Comparison of ENCODE assay signal across 16 cellular contexts in genomic region chr7:125246706-125247105, GRCh38.
DNase-seq lines count a peak whose midpoint lies in the region; ATAC-seq and TF ChIP-seq lines count a peak whose summit lies in the region.
"Had no signal": no experiment of that assay in that cellular context is flagged by ENCODE, and none has a peak within 500 bp of the region (broad histone marks: within the 10 kb centered on the region; RNA-seq: fewer than 3 reads in every experiment).

No MANE protein-coding gene starts in this region.

- H3K4me3 Mint-ChIP-seq in H9: no peak overlapping the region
- no peak overlapping the region for H3K4me3 Mint-ChIP-seq in endodermal cell
- H3K4me3 Mint-ChIP-seq: CD4-positive, alpha-beta memory T cell; HFFc6 had no signal

- no peak overlapping the region for H3K4me2 ChIP-seq in H9 (ENCODE audit: insufficient read depth, insufficient read length, low read length)

- H3K36me3 ChIP-seq in endodermal cell (ENCODE audit: control insufficient read depth, insufficient read depth, low read length) (peaks cover 20% of the 10 kb centered on the region), sigmoid colon (no peaks in the 10 kb centered on the region)
- H3K36me3 ChIP-seq: HAP-1 had no signal

- H2BK15ac ChIP-seq in H9 (ENCODE audit: low read depth, low read length): no peak overlapping the region

- H3K4me3 ChIP-seq in endodermal cell (ENCODE audit: low read length) (no peak overlapping the region), sigmoid colon (no peak overlapping the region)
- H3K4me3 ChIP-seq: GM23248, HAP-1 had no signal

- H2AFZ ChIP-seq in H9 (ENCODE audit: low read length): no peak overlapping the region
- H2AFZ ChIP-seq: GM23248 had no signal

- H3T11ph ChIP-seq in H9 (ENCODE audit: low read length): no peak overlapping the region

- H3K79me1 ChIP-seq in H9 (ENCODE audit: insufficient read depth, low read depth, low read length, poor library complexity, severe bottlenecking): no peaks in the 10 kb centered on the region

- no peak overlapping the region for H2BK5ac ChIP-seq in H9 (ENCODE audit: insufficient read length, low read length)

- no peak overlapping the region for H3K18ac ChIP-seq in H9 (ENCODE audit: insufficient read length, low read depth, low read length)

- H4K91ac ChIP-seq in H9 (ENCODE audit: insufficient read length, low read depth, low read length): no peak overlapping the region

- H3K4me1 Mint-ChIP-seq in H9: no peaks in the 10 kb centered on the region
- peaks cover 24% of the 10 kb centered on the region for H3K4me1 Mint-ChIP-seq in endodermal cell
- H3K4me1 Mint-ChIP-seq: CD4-positive, alpha-beta memory T cell had no signal

- H3K36me3 Mint-ChIP-seq in H9 (ENCODE audit: insufficient read depth in 1 of 3, low read depth in 3 of 3) (peaks cover 0 to 29% (median 0%) of the 10 kb centered on the region in 3 experiments; a peak in 2 of 7 replicates), endodermal cell (ENCODE audit: low read depth) (peaks cover 65% of the 10 kb centered on the region)
- H3K36me3 Mint-ChIP-seq: CD4-positive, alpha-beta memory T cell had no signal

- WGBS in H9 (ENCODE audit: extremely low coverage, insufficient read length, low lambda C conversion rate): no CpG with 5 or more reads among the region's 1 CpG
- WGBS in endodermal cell (ENCODE audit: insufficient coverage in 1 of 2, insufficient read length in 1 of 2), 2 experiments: 100% methylated on average over 1 of the region's 1 CpG; no CpG with 5 or more reads in 1 of the 2 experiments
- WGBS in sigmoid colon, 2 donors: 39 to 68% methylated on average over 1 of the region's 1 CpG

- no peak overlapping the region for H4K8ac ChIP-seq in H9 (replicated peaks; ENCODE audit: insufficient read length, low read depth, low read length)

- H3K9me3 Mint-ChIP-seq in H9: no peaks in the 10 kb centered on the region
- peaks cover 7% of the 10 kb centered on the region for H3K9me3 Mint-ChIP-seq in endodermal cell

- H3K23me2 ChIP-seq in H9 (ENCODE audit: insufficient read length, low read depth, low read length, poor library complexity, severe bottlenecking): no peaks in the 10 kb centered on the region

- no peak overlapping the region for H3K4ac ChIP-seq in H9 (ENCODE audit: low read depth, low read length)

- no peak for TF ChIP-seq POLR2A in sigmoid colon (IDR thresholded peaks at IDR 0.05)

- no peaks in the 10 kb centered on the region for H3K9me3 ChIP-seq in H9 (ENCODE audit: control insufficient read depth, low read depth, low read length)
- H3K9me3 ChIP-seq in endodermal cell (ENCODE audit: control insufficient read depth, low read length): peaks cover 22% of the 10 kb centered on the region
- H3K9me3 ChIP-seq in sigmoid colon: no peaks in the 10 kb centered on the region
- H3K9me3 ChIP-seq: HAP-1 had no signal

- no peak overlapping the region for H4K5ac ChIP-seq in H9 (ENCODE audit: insufficient read length, low read depth, low read length)

- no peaks in the 10 kb centered on the region for H4K20me1 ChIP-seq in H9 (ENCODE audit: control insufficient read depth, insufficient read depth, insufficient read length)

- H3K27ac Mint-ChIP-seq in H9 (peak overlapping the region in 2 of 3 experiments; percentile 3 to 57; a peak in 2 of 7 replicates), endodermal cell (peak overlapping the region; percentile 41)
- H3K27ac Mint-ChIP-seq: CD4-positive, alpha-beta memory T cell; HFFc6 had no signal

- no peak for DNase-seq in H9
- DNase-seq in OCI-M1 (lab: John Stamatoyannopoulos, UW): peak; percentile 12
- no peak for DNase-seq in endodermal cell
- no peak for DNase-seq in activated CD4-positive, alpha-beta T cell treated with anti-CD3 and anti-CD28 coated beads, Interleukin-2, amount 50 U/mL, for 1 hour
- no peak for DNase-seq in sigmoid colon
- DNase-seq: C1 segment of cervical spinal cord; Calu3; CD4-positive, alpha-beta memory T cell; COR-L47; DMS53; DMS79 treated with DMSO at 0.1 percent for 48 hours; GF-D8; GM23248; HFFc6 had no signal

- no peak overlapping the region for H2BK12ac ChIP-seq in H9 (ENCODE audit: insufficient read length, low read depth, low read length)

- no peak overlapping the region for H2AK5ac ChIP-seq in H9 (ENCODE audit: insufficient read length, low read length)

- intact Hi-C loops in sigmoid colon (cut with DNase I): no loop called here

- no peak overlapping the region for H3K9ac ChIP-seq in H9 (ENCODE audit: extremely low read depth, insufficient read length, low read length)
- H3K9ac ChIP-seq in endodermal cell (ENCODE audit: extremely low read depth, low read length, poor library complexity, severe bottlenecking): no peak overlapping the region
- H3K9ac ChIP-seq: GM23248 had no signal

- no peak for TF ChIP-seq EP300 in sigmoid colon (IDR thresholded peaks at IDR 0.05)

- ATAC-seq in GM21526 (IDR thresholded peaks at IDR 0.05; ENCODE audit: low FRiP score, unreplicated experiment): no peak

- H2BK20ac ChIP-seq in H9 (ENCODE audit: low read depth, low read length, poor library complexity, severe bottlenecking): no peak overlapping the region

- no peak overlapping the region for H3K23ac ChIP-seq in H9 (ENCODE audit: insufficient read length, low read depth, low read length)

- no peak overlapping the region for H3K27ac ChIP-seq in H9 (ENCODE audit: insufficient read length, low read depth, low read length)
- no peak overlapping the region for H3K27ac ChIP-seq in endodermal cell (ENCODE audit: low read depth, low read length)
- no peak overlapping the region for H3K27ac ChIP-seq in sigmoid colon
- H3K27ac ChIP-seq: GM23248 had no signal

- no peaks in the 10 kb centered on the region for H3K27me3 Mint-ChIP-seq in H9 (ENCODE audit: low read depth)
- no peaks in the 10 kb centered on the region for H3K27me3 Mint-ChIP-seq in endodermal cell (ENCODE audit: insufficient read depth)
- H3K27me3 Mint-ChIP-seq: CD4-positive, alpha-beta memory T cell had no signal

- no peaks in the 10 kb centered on the region for H3K27me3 ChIP-seq in H9 (ENCODE audit: insufficient read depth, low read length)
- H3K27me3 ChIP-seq in endodermal cell (ENCODE audit: control insufficient read depth, insufficient read depth, low read length, poor library complexity, severe bottlenecking): no peaks in the 10 kb centered on the region
- H3K27me3 ChIP-seq in sigmoid colon: no peaks in the 10 kb centered on the region

- H3K79me2 ChIP-seq in H9 (ENCODE audit: insufficient read depth, low read length): no peaks in the 10 kb centered on the region

- no peak overlapping the region for H2BK120ac ChIP-seq in H9 (ENCODE audit: low read depth, low read length, poor library complexity, severe bottlenecking)

- H3K14ac ChIP-seq in H9 (ENCODE audit: insufficient read depth, low read length): no peak overlapping the region

- TF ChIP-seq CTCF in H9 (conservative IDR thresholded peaks at IDR 0.05) (no peak), endodermal cell (conservative IDR thresholded peaks at IDR 0.05) (no peak), sigmoid colon (IDR thresholded peaks at IDR 0.05) (no peak)

- H3K56ac ChIP-seq in H9 (ENCODE audit: insufficient read length, low read depth, low read length): no peak overlapping the region

- no peaks in the 10 kb centered on the region for H3K4me1 ChIP-seq in H9 (ENCODE audit: insufficient read depth, low read length)
- H3K4me1 ChIP-seq in endodermal cell (ENCODE audit: control insufficient read depth, insufficient read depth, low read length): no peaks in the 10 kb centered on the region
- no peaks in the 10 kb centered on the region for H3K4me1 ChIP-seq in sigmoid colon
- H3K4me1 ChIP-seq: HAP-1 had no signal
